Comparison of ENCODE assay signal across 19 cellular contexts in genomic region chr22:48379371-48379770, GRCh38.
"Had no signal": no experiment of that assay in that cellular context is flagged by ENCODE, and none has a peak within 500 bp of the region (broad histone marks: within the 10 kb centered on the region; RNA-seq: fewer than 3 reads in every experiment).

No MANE protein-coding gene starts in this region.

- ATAC-seq: T-helper 17 cell, WTC11 had no signal

- DNase-seq: activated CD4-positive, alpha-beta memory T cell treated with anti-CD3 and anti-CD28 coated beads for 36 hours; activated CD4-positive, alpha-beta T cell treated with anti-CD3 and anti-CD28 coated beads for 1 hour; activated CD4-positive, alpha-beta T cell treated with anti-CD3 and anti-CD28 coated beads, Interleukin-2, amount 10 ng/mL, durations not matched to agents 24 days and 14 days; activated gamma-delta T cell; activated naive CD4-positive, alpha-beta T cell treated with anti-CD3 and anti-CD28 coated beads for 36 hours; activated T-cell treated with anti-CD3 and anti-CD28 coated beads, Interleukin-2, amount 50 U/mL, for 24 hours; amygdala; Karpas-422; MM.1S; NCI-H1105; NCI-H1436; NCI-H187; NCI-H2081; NCI-H446; NCI-H524; SIG-M5; T-helper 17 cell; T-helper 9 cell had no signal
